In genomic region chr4:162497564-162498167, GRCh38 we compare ENCODE assay signal across 8 cellular contexts.
DNase-seq lines count a peak whose midpoint lies in the region; ATAC-seq, FAIRE-seq and TF ChIP-seq lines count a peak whose summit lies in the region.

No MANE protein-coding gene starts in this region.

- no peak overlapping the region for H3K4me3 Mint-ChIP-seq in CD4-positive, CD25-positive, alpha-beta regulatory T cell
- no peak overlapping the region for H3K4me3 Mint-ChIP-seq in type B pancreatic cell

- peak in 1 of 2 donors; percentile 48 for ATAC-seq in CD4-positive, CD25-positive, alpha-beta regulatory T cell (ENCODE audit: low read depth in 2 of 2)
- peak; percentile 79 for ATAC-seq in HG02852 (IDR thresholded peaks at IDR 0.05; ENCODE audit: unreplicated experiment)
- ATAC-seq in omental fat pad (ENCODE audit: low FRiP score) = no peak

- H4K20me1 ChIP-seq in keratinocyte (ENCODE audit: control insufficient read depth, extremely low read depth, insufficient read depth, low read length) = no peaks in the 10 kb centered on the region

- H3K9me3 ChIP-seq in CD4-positive, CD25-positive, alpha-beta regulatory T cell (ENCODE audit: control insufficient read depth in 2 of 2, low read length in 2 of 2) = no peaks in the 10 kb centered on the region
- H3K9me3 ChIP-seq in keratinocyte (ENCODE audit: control insufficient read depth, low read depth, low read length) = no peaks in the 10 kb centered on the region

- no peaks in the 10 kb centered on the region for H3K36me3 ChIP-seq in CD4-positive, CD25-positive, alpha-beta regulatory T cell (ENCODE audit: control insufficient read depth, insufficient read depth, low read length)
- H3K36me3 ChIP-seq in brain microvascular endothelial cell (replicated peaks) (no peaks in the 10 kb centered on the region), keratinocyte (ENCODE audit: control insufficient read depth in 2 of 2, extremely low read depth in 1 of 2, insufficient read depth in 2 of 2, low read length in 2 of 2) (no peaks in the 10 kb centered on the region)

- no peak overlapping the region for H3K27ac ChIP-seq in CD4-positive, CD25-positive, alpha-beta regulatory T cell (ENCODE audit: insufficient read depth, low read length, poor library complexity, severe bottlenecking)
- H3K27ac ChIP-seq in brain microvascular endothelial cell = no peak overlapping the region
- no peak overlapping the region for H3K27ac ChIP-seq in keratinocyte (ENCODE audit: control insufficient read depth, insufficient read depth, low read length)

- no peak overlapping the region for H3K4me2 ChIP-seq in keratinocyte (ENCODE audit: control insufficient read depth, extremely low read depth, insufficient read depth, low read depth, low read length)

- no peaks in the 10 kb centered on the region for H3K27me3 ChIP-seq in CD4-positive, CD25-positive, alpha-beta regulatory T cell (ENCODE audit: control insufficient read depth, insufficient read depth, low read length)
- no peaks in the 10 kb centered on the region for H3K27me3 ChIP-seq in brain microvascular endothelial cell (replicated peaks)
- H3K27me3 ChIP-seq in keratinocyte (ENCODE audit: control insufficient read depth, extremely low read depth, insufficient read depth, low read length) = no peaks in the 10 kb centered on the region

- dilution Hi-C loops in keratinocyte (cut with MboI; ENCODE audit: extremely low pct_ligation_motif_present, low sequenced_read_pairs) = no loop called here

- no peaks in the 10 kb centered on the region for H3K27me3 Mint-ChIP-seq in CD4-positive, CD25-positive, alpha-beta regulatory T cell
- peaks cover 2% of the 10 kb centered on the region for H3K27me3 Mint-ChIP-seq in type B pancreatic cell

- no peak overlapping the region for H2AFZ ChIP-seq in keratinocyte (ENCODE audit: control insufficient read depth, low read length)

- H3K4me1 ChIP-seq in CD4-positive, CD25-positive, alpha-beta regulatory T cell (ENCODE audit: control insufficient read depth, insufficient read depth, low read length, poor library complexity, severe bottlenecking) = no peaks in the 10 kb centered on the region
- no peaks in the 10 kb centered on the region for H3K4me1 ChIP-seq in keratinocyte (ENCODE audit: control insufficient read depth, extremely low read depth, insufficient read depth, low read length)

- in situ Hi-C loops in brain microvascular endothelial cell (cut with HindIII; ENCODE audit: low pct_ligation_motif_present, low sequenced_read_pairs) = no loop called here

- H3K9me1 ChIP-seq in keratinocyte (ENCODE audit: control insufficient read depth, extremely low read depth, insufficient read depth, low read length) = no peaks in the 10 kb centered on the region

- no peak overlapping the region for H3K27ac Mint-ChIP-seq in CD4-positive, CD25-positive, alpha-beta regulatory T cell
- H3K27ac Mint-ChIP-seq in type B pancreatic cell = no peak overlapping the region

- H3K9ac ChIP-seq in keratinocyte (ENCODE audit: control insufficient read depth, extremely low read depth, insufficient read depth, low read length) = no peak overlapping the region

- FAIRE-seq in GM18507 (lab: Jason Lieb, UNC) (peak; percentile 90), keratinocyte (lab: Jason Lieb, UNC) (no peak)

- TF ChIP-seq CTCF in brain microvascular endothelial cell (IDR thresholded peaks at IDR 0.05; ENCODE audit: low read depth, low read length, missing control alignments) (peak; percentile 64), keratinocyte (optimal IDR thresholded peaks at IDR 0.05 in 1 of 3, IDR thresholded peaks at IDR 0.05 in 1 of 3, conservative IDR thresholded peaks at IDR 0.05 in 1 of 3; ENCODE audit: extremely low read depth in 1 of 3, insufficient read depth in 2 of 3, low read length in 3 of 3) (peak in 2 of 3 experiments; percentile 48 to 66), type B pancreatic cell (conservative IDR thresholded peaks at IDR 0.05) (peak; percentile 90), omental fat pad (IDR thresholded peaks at IDR 0.05) (peak in 1 of 3 donors; percentile 23)

- H3K9me3 Mint-ChIP-seq in CD4-positive, CD25-positive, alpha-beta regulatory T cell = no peaks in the 10 kb centered on the region
- H3K9me3 Mint-ChIP-seq in type B pancreatic cell = no peaks in the 10 kb centered on the region

- no peaks in the 10 kb centered on the region for H3K4me1 Mint-ChIP-seq in CD4-positive, CD25-positive, alpha-beta regulatory T cell
- no peaks in the 10 kb centered on the region for H3K4me1 Mint-ChIP-seq in type B pancreatic cell (ENCODE audit: unreplicated experiment)

- peak in 2 of 3 donors; percentile 24 to 44 for DNase-seq in CD4-positive, CD25-positive, alpha-beta regulatory T cell
- DNase-seq in GM18507 (ENCODE audit: extremely low spot score, insufficient read length, low read depth) = no peak
- peak; percentile 1 to 4 for DNase-seq in NCI-H1930 (lab: John Stamatoyannopoulos, UW)
- DNase-seq in brain microvascular endothelial cell = peak; percentile 5
- no peak for DNase-seq in keratinocyte (ENCODE audit: low read depth, low spot score)
- no peak for DNase-seq in type B pancreatic cell (ENCODE audit: extremely low spot score, unreplicated experiment)
- no peak for DNase-seq in omental fat pad (ENCODE audit: low spot score)

- no peak overlapping the region for H3K4me3 ChIP-seq in CD4-positive, CD25-positive, alpha-beta regulatory T cell (ENCODE audit: low read depth, low read length)
- H3K4me3 ChIP-seq in brain microvascular endothelial cell (ENCODE audit: low read depth, low read length) (no peak overlapping the region), keratinocyte (ENCODE audit: control insufficient read depth in 2 of 3, extremely low read depth in 1 of 3, insufficient read depth in 2 of 3, low read depth in 1 of 3, low read length in 3 of 3) (no peak overlapping the region)

- no peaks in the 10 kb centered on the region for H3K36me3 Mint-ChIP-seq in CD4-positive, CD25-positive, alpha-beta regulatory T cell
- no peaks in the 10 kb centered on the region for H3K36me3 Mint-ChIP-seq in type B pancreatic cell

- no peaks in the 10 kb centered on the region for H3K79me2 ChIP-seq in keratinocyte (ENCODE audit: control insufficient read depth, insufficient read depth, low read length)

Comparison
In these comparisons a context has a peak if more than half of its experiments do, and no peak if none do; other contexts are left out.
1. DNase-seq: peak in CD4-positive, CD25-positive, alpha-beta regulatory T cell (2 of 3), NCI-H1930 (2 of 2) and brain microvascular endothelial cell (single experiment); none in GM18507 (single experiment), keratinocyte (single experiment), type B pancreatic cell (single experiment) and omental fat pad (single experiment).